In genomic region chr12:124423683-124424515, GRCh38 we compare ENCODE assay signal across 7 cellular contexts.
DNase-seq lines count a peak whose midpoint lies in the region; ATAC-seq and TF ChIP-seq lines count a peak whose summit lies in the region.

No MANE protein-coding gene starts in this region.

- POLR2A ChIA-PET in RWPE1 (lab: Yijun Ruan, JAX; ENCODE audit: low non-redundant PET) = no interaction called here

- H3K9me3 Mint-ChIP-seq in nephron = no peaks in the 10 kb centered on the region

- H3K27ac ChIP-seq in RWPE1 (peak overlapping the region; percentile 99), duodenal mucosa (ENCODE audit: low read depth, low read length) (peak overlapping the region; percentile 88), thoracic aorta (peak overlapping the region; percentile 81 to 99)

- peak overlapping the region in 1 of 2 donors; percentile 30 for H3K4me3 ChIP-seq in duodenal mucosa (ENCODE audit: low read depth in 1 of 2, low read length in 2 of 2)
- H3K4me3 ChIP-seq in thoracic aorta = peak overlapping the region; percentile 61

- H3K4me3 Mint-ChIP-seq in nephron = peak overlapping the region in 2 of 3 experiments; percentile 30 to 40

- ATAC-seq in thoracic aorta (ENCODE audit: insufficient number of reproducible peaks, low FRiP score, low read depth) (no peak), HG03039 (IDR thresholded peaks at IDR 0.05; ENCODE audit: unreplicated experiment) (no peak)

- H3K27ac Mint-ChIP-seq in nephron = peak overlapping the region; percentile 40 to 85 (median 80)

- H3K4me1 ChIP-seq in duodenal mucosa (ENCODE audit: control insufficient read depth in 1 of 2, insufficient read depth in 2 of 2, low read length in 2 of 2) (peaks cover 22 to 45% of the 10 kb centered on the region in 2 donors), thoracic aorta (ENCODE audit: control insufficient read depth in 1 of 2, low read depth in 2 of 2) (peaks cover 22 to 59% of the 10 kb centered on the region in 2 donors)

- peaks cover 84% of the 10 kb centered on the region for H3K4me1 Mint-ChIP-seq in nephron

- H3K36me3 Mint-ChIP-seq in nephron (ENCODE audit: low read depth) = peaks cover 51% of the 10 kb centered on the region

- H3K27me3 Mint-ChIP-seq in nephron (ENCODE audit: low read depth) = no peaks in the 10 kb centered on the region

- H3K27me3 ChIP-seq in duodenal mucosa (ENCODE audit: control insufficient read depth in 1 of 2, insufficient read depth in 2 of 2, low read length in 2 of 2) (no peaks in the 10 kb centered on the region), thoracic aorta (replicated peaks; ENCODE audit: insufficient read depth) (no peaks in the 10 kb centered on the region)

- peaks cover 29 to 53% of the 10 kb centered on the region in 2 donors for H3K36me3 ChIP-seq in duodenal mucosa (ENCODE audit: control insufficient read depth in 1 of 2, insufficient read depth in 2 of 2, low read length in 2 of 2)
- H3K36me3 ChIP-seq in thoracic aorta = peaks cover 17% of the 10 kb centered on the region

- no peaks in the 10 kb centered on the region for H3K9me3 ChIP-seq in duodenal mucosa (ENCODE audit: control insufficient read depth in 1 of 2, low read length in 2 of 2)
- H3K9me3 ChIP-seq in thoracic aorta = no peaks in the 10 kb centered on the region

- DNase-seq in RWPE1 (ENCODE audit: low spot score) = no peak
- no peak for DNase-seq in thoracic aorta (ENCODE audit: low spot score)
- DNase-seq in SK-N-DZ (ENCODE audit: low spot score) = no peak
- no peak for DNase-seq in GM19240 (ENCODE audit: insufficient read length, low spot score)

- CTCF ChIA-PET in RWPE1 (lab: Yijun Ruan, JAX) = no interaction called here

- H3K9ac ChIP-seq in duodenal mucosa (ENCODE audit: low read depth in 1 of 2, low read length in 2 of 2) = peak overlapping the region; percentile 45 to 57

- TF ChIP-seq CTCF in RWPE1 (conservative IDR thresholded peaks at IDR 0.05; ENCODE audit: low read depth) (no peak), nephron (IDR thresholded peaks at IDR 0.05; ENCODE audit: unreplicated experiment in 3 of 3) (no peak), thoracic aorta (IDR thresholded peaks at IDR 0.05) (no peak)
